ENCODE assay signal across 8 cellular contexts in the genomic region with DNA sequence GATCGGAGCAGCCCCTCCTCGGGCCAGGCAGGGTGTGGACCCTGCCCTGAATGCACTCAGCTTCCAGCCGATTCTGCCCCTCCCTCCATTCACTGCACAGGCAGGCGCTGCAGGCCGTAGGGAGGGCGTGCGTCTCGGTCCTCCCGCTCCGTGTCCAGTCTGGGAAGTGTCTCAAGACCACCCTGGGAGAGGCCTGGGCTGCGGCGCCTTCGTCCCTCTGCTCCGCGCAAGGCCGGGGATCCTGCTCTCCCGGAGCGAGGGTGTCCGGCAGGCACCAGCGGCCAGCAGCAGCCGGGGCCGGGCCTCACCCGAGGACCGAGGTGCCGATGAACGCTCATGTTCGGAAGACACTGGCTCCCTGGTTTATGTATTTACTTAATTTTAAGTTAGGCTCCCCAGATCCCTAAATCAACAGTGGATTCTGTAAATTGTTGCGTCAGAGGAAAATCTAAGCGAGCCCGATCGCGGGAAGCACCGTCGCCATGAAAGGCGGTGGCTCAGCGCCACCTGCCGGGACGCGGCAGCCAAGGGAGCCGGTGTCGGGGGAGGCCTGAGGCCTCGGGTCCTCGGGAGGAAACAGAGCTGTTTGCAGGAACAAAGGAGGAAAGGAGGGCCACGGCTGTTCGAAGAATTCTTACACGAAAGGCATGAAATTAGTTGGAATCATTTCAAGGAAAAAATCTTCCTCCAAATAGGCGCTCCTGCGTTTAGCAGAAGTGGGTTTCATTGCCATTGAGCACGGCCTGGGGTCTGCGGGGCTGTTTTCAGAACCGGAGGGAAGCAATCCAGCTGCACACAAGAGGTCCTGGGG.
DNase-seq lines count a peak whose midpoint lies in the region; ATAC-seq and TF ChIP-seq lines count a peak whose summit lies in the region.

No MANE protein-coding gene starts in this region.

- H3K4me1 ChIP-seq in Panc1 (ENCODE audit: control insufficient read depth, insufficient read depth, low read length) (no peaks in the 10 kb centered on the region), esophagus muscularis mucosa (peaks cover 4 to 22% (median 20%) of the 10 kb centered on the region in 4 donors), mucosa of rectum (ENCODE audit: control insufficient read depth in 2 of 2, insufficient read depth in 2 of 2, low read length in 2 of 2) (no peaks in the 10 kb centered on the region), aorta (ENCODE audit: control insufficient read depth in 1 of 2, insufficient read depth in 2 of 2, low read length in 2 of 2) (no peaks in the 10 kb centered on the region)

- POLR2A ChIA-PET in Panc1 (lab: Charles Lee) = interaction anchor here (0.5 kb wide), 1 partner anchor 320 kb away, joined by 4 read pairs; no protein-coding TSS in a partner anchor

- H3K27me3 ChIP-seq in Panc1 (ENCODE audit: control insufficient read depth, insufficient read depth, low read length) (no peaks in the 10 kb centered on the region), esophagus muscularis mucosa (peaks cover 0 to 23% (median 0%) of the 10 kb centered on the region in 4 donors), mucosa of rectum (ENCODE audit: control insufficient read depth in 2 of 2, insufficient read depth in 2 of 2, low read length in 2 of 2) (peaks cover 0 to 4% of the 10 kb centered on the region in 2 donors), aorta (ENCODE audit: control insufficient read depth in 1 of 2, insufficient read depth in 2 of 2, low read length in 1 of 2) (no peaks in the 10 kb centered on the region)

- no peak overlapping the region for H3K9ac ChIP-seq in mucosa of rectum (ENCODE audit: low read depth in 1 of 2, low read length in 2 of 2)

- ATAC-seq in Panc1 (peak; percentile 84), aorta (ENCODE audit: low FRiP score) (peak; percentile 66), HG03175 (IDR thresholded peaks at IDR 0.05; ENCODE audit: unreplicated experiment) (no peak)

- in situ Hi-C loops in Panc1 (cut with HindIII; ENCODE audit: low pct_unique_long_range_greater_than_20kb, low sequenced_read_pairs) = no loop called here

- no peaks in the 10 kb centered on the region for H3K36me3 ChIP-seq in Panc1 (ENCODE audit: control insufficient read depth, insufficient read depth, low read length)
- H3K36me3 ChIP-seq in esophagus muscularis mucosa = no peaks in the 10 kb centered on the region
- H3K36me3 ChIP-seq in mucosa of rectum (ENCODE audit: control insufficient read depth in 2 of 2, insufficient read depth in 2 of 2, low read length in 2 of 2) = no peaks in the 10 kb centered on the region
- no peaks in the 10 kb centered on the region for H3K36me3 ChIP-seq in aorta (ENCODE audit: control insufficient read depth in 1 of 2, insufficient read depth in 2 of 2, low read length in 1 of 2)

- TF ChIP-seq CTCF in Panc1 (IDR thresholded peaks at IDR 0.05) = peak; percentile 93
- peak; percentile 59 to 78 (median 60) for TF ChIP-seq CTCF in esophagus muscularis mucosa (IDR thresholded peaks at IDR 0.05)

- no peak for TF ChIP-seq EP300 in esophagus muscularis mucosa (IDR thresholded peaks at IDR 0.05)

- no TSS peak for BruUV-seq in Panc1 (replicated peaks; lab: Mats Ljungman, UMichigan)

- 15% methylated on average over 34 of the region's 51 CpGs for WGBS in esophagus muscularis mucosa
- WGBS in aorta, 2 donors = 8 to 10% methylated on average over 51 of the region's 51 CpGs

- CTCF ChIA-PET in Panc1 (lab: Charles Lee) = interaction anchor here (0.6 to 0.8 kb wide), 5 partner anchors 8 to 474 kb away, joined by 3 to 4 read pairs (median 3); no protein-coding TSS in a partner anchor

- H3K9me3 ChIP-seq in Panc1 (ENCODE audit: control insufficient read depth, insufficient read depth, low read depth, low read length) (no peaks in the 10 kb centered on the region), esophagus muscularis mucosa (no peaks in the 10 kb centered on the region), mucosa of rectum (ENCODE audit: control insufficient read depth in 2 of 2, low read length in 2 of 2) (no peaks in the 10 kb centered on the region), aorta (ENCODE audit: control insufficient read depth, low read length) (no peaks in the 10 kb centered on the region)

- peak overlapping the region; percentile 36 to 56 for H3K4me3 ChIP-seq in Panc1 (ENCODE audit: low read depth in 2 of 2, low read length in 2 of 2)
- peak overlapping the region; percentile 39 to 49 (median 46) for H3K4me3 ChIP-seq in esophagus muscularis mucosa
- H3K4me3 ChIP-seq in mucosa of rectum (ENCODE audit: low read length in 2 of 2) = peak overlapping the region; percentile 33 to 54
- H3K4me3 ChIP-seq in aorta (ENCODE audit: low read length in 2 of 2) = no peak overlapping the region

- H3K27ac ChIP-seq in Panc1 (ENCODE audit: low read length) = no peak overlapping the region
- H3K27ac ChIP-seq in esophagus muscularis mucosa (replicated peaks in 1 of 4) = peak overlapping the region in 1 of 4 donors; percentile 46
- H3K27ac ChIP-seq in mucosa of rectum (ENCODE audit: low read depth in 2 of 2, low read length in 2 of 2) = no peak overlapping the region
- no peak overlapping the region for H3K27ac ChIP-seq in aorta (ENCODE audit: low read depth in 1 of 2, low read length in 2 of 2)

- intact Hi-C loops in Panc1 (cut with micrococcal nuclease; ENCODE audit: unreplicated experiment) (no loop called here), esophagus muscularis mucosa (cut with DNase I) (no loop called here), aorta (cut with DNase I) (no loop called here)

- no peak for TF ChIP-seq POLR2A in esophagus muscularis mucosa (IDR thresholded peaks at IDR 0.05; ENCODE audit: low read depth)

- DNase-seq in AG08396 (ENCODE audit: low spot score) = peak; percentile 82
- DNase-seq in GOT3 (lab: John Stamatoyannopoulos, UW) = peak; percentile 11
- DNase-seq in Panc1 (ENCODE audit: low read depth, low spot score) = no peak
- DNase-seq in esophagus muscularis mucosa (ENCODE audit: extremely low spot score) = no peak
- DNase-seq in aorta = peak in 1 of 2 donors; percentile 59
- no peak for DNase-seq in activated CD4-positive, CD25-positive, alpha-beta regulatory T cell (lab: John Stamatoyannopoulos, UW)

Comparison
In these comparisons a context has a peak if more than half of its experiments do, and no peak if none do; other contexts are left out.
1. DNase-seq: peak in AG08396 (single experiment) and GOT3 (single experiment); none in Panc1 (single experiment), esophagus muscularis mucosa (single experiment) and activated CD4-positive, CD25-positive, alpha-beta regulatory T cell (0 of 4).
2. H3K4me3 ChIP-seq: peak in Panc1 (2 of 2), esophagus muscularis mucosa (4 of 4) and mucosa of rectum (2 of 2); none in aorta (0 of 2).